ENCODE assay signal across 17 cellular contexts in the genomic region with DNA sequence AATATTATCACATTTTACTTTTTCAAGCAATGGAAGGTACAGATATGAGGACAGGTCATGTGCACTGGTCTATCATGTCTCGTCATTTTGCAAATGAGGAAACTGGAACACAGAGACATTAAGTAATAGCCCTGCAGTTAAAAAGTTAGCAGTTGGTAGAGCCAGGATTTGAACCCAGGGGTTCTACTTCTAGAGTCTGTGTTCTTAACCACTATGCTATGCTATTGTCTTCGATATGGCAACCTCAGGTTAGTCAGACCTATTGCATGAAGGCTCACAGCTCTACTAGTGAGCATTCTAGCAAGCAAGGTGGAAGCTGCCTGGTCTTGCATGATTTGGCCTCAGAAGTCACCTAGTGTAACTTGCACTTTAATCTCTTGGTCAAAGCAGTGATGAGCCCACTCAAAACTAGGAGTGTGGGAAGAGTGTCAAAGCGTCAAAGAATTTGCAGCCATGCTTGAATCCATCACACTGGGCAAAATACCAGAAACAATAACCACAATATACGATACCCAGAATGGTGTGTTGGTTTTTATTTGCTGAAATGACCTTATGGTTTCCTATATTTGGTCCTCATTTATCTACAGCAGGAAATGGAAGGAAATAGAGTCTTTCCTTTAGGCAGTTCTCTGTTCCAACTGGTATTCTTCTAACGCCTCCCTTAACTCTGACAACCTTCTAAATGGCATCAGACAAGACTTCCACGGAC. TPM values are rescaled to one million over a fixed set of nuclear protein-coding genes. Genes with fewer than 3 reads are reported as not detected.
A peak's percentile ranks its signal among the peaks of the same experiment; 100 is the strongest.
DNase-seq lines count a peak whose midpoint lies in the region; ATAC-seq, FAIRE-seq and TF ChIP-seq lines count a peak whose summit lies in the region.
"Had no signal": no experiment of that assay in that cellular context is flagged by ENCODE, and none has a peak within 500 bp of the region (broad histone marks: within the 10 kb centered on the region; RNA-seq: fewer than 3 reads in every experiment).

No MANE protein-coding gene starts in this region.

- no peaks in the 10 kb centered on the region for H3K9me3 Mint-ChIP-seq in natural killer cell treated with Interleukin-12 subunit alpha and Interleukin-12 subunit beta and Interleukin-15 and Interleukin-18, amount 100 ng/mL, for 72 hours

- H3K9me3 ChIP-seq in K562 (replicated peaks; ENCODE audit: control insufficient read depth, insufficient read depth, low read depth, low read length), result no peaks in the 10 kb centered on the region
- H3K9me3 ChIP-seq: psoas muscle, tibial artery had no signal

- no peaks in the 10 kb centered on the region for H3K4me1 ChIP-seq in K562 (replicated peaks in 1 of 2; ENCODE audit: control insufficient read depth in 2 of 2, insufficient read depth in 2 of 2, low read length in 2 of 2)
- H3K4me1 ChIP-seq: psoas muscle, tibial artery had no signal

- H3K4me3 ChIP-seq in K562, result no peak overlapping the region
- H3K4me3 ChIP-seq: psoas muscle, tibial artery had no signal

- BruUV-seq in K562 (replicated peaks; lab: Mats Ljungman, UMichigan), result no TSS peak

- no peak overlapping the region for H3K4me3 Mint-ChIP-seq in natural killer cell treated with Interleukin-12 subunit alpha and Interleukin-12 subunit beta and Interleukin-15 and Interleukin-18, amount 100 ng/mL, for 72 hours
- H3K4me3 Mint-ChIP-seq: activated T-cell treated with anti-CD3 and anti-CD28 coated beads, Interleukin-2, amount 50 U/mL, for 72 hours; T-helper 17 cell had no signal

- DNase-seq in DMS 273 (lab: John Stamatoyannopoulos, UW; ENCODE audit: unreplicated experiment) (peak; percentile 15), DMS 273 treated with DMSO at 0.1 percent for 48 hours (lab: John Stamatoyannopoulos, UW) (no peak), NCI-H146 (lab: John Stamatoyannopoulos, UW) (peak; percentile 76), K562 (ENCODE audit: extremely low read depth in 1 of 4, low spot score in 3 of 4) (no peak), kidney tubule cell (ENCODE audit: low spot score) (peak; percentile 86), GDM1 (lab: John Stamatoyannopoulos, UW) (no peak)
- no peak for DNase-seq in natural killer cell treated with Interleukin-12 subunit alpha and Interleukin-12 subunit beta and Interleukin-15 and Interleukin-18, amount 100 ng/mL, for 72 hours (ENCODE audit: low spot score)
- DNase-seq: activated CD4-positive, alpha-beta T cell treated with anti-CD3 and anti-CD28 coated beads for 4 hours; activated T-cell treated with anti-CD3 and anti-CD28 coated beads, Interleukin-2, amount 50 U/mL, for 72 hours; foreskin fibroblast; NCI-H1930; psoas muscle; T-helper 17 cell; tibial artery had no signal

- H4K20me1 ChIP-seq in K562 (replicated peaks; ENCODE audit: control insufficient read depth, insufficient read depth, low read length), result no peaks in the 10 kb centered on the region

- in situ Hi-C loops in K562 (cut with MboI), result no loop called here

- no peaks in the 10 kb centered on the region for H3K79me2 ChIP-seq in K562 (ENCODE audit: control insufficient read depth, insufficient read depth, low read length)

- H3K9ac ChIP-seq in K562 (ENCODE audit: insufficient read depth in 1 of 2, low read depth in 2 of 2, low read length in 2 of 2), result no peak overlapping the region

- no peak overlapping the region for H3K4me2 ChIP-seq in K562 (ENCODE audit: insufficient read depth, low read length)

- ATAC-seq in K562 (no peak), HG03095 (IDR thresholded peaks at IDR 0.05; ENCODE audit: unreplicated experiment) (no peak)
- no peak for ATAC-seq in natural killer cell treated with Interleukin-12 subunit alpha and Interleukin-12 subunit beta and Interleukin-15 and Interleukin-18, amount 100 ng/mL, for 72 hours
- ATAC-seq: activated T-cell treated with anti-CD3 and anti-CD28 coated beads, Interleukin-2, amount 50 U/mL, for 72 hours; psoas muscle; T-helper 17 cell had no signal

- intact Hi-C loops in K562 (cut with micrococcal nuclease), result no loop called here

- POLR2A ChIA-PET in K562 (lab: Yijun Ruan, JAX), result no interaction called here

- H3K27me3 Mint-ChIP-seq in natural killer cell treated with Interleukin-12 subunit alpha and Interleukin-12 subunit beta and Interleukin-15 and Interleukin-18, amount 100 ng/mL, for 72 hours, result peaks cover 0 to 2% of the 10 kb centered on the region in 2 donors
- H3K27me3 Mint-ChIP-seq: T-helper 17 cell had no signal

- H3K36me3 ChIP-seq in K562 (ENCODE audit: control insufficient read depth, insufficient read depth, low read length), result no peaks in the 10 kb centered on the region
- H3K36me3 ChIP-seq: tibial artery had no signal

- H3K9me1 ChIP-seq in K562 (ENCODE audit: control insufficient read depth, insufficient read depth, low read length), result no peaks in the 10 kb centered on the region

- no peak overlapping the region for H3K27ac ChIP-seq in K562 (ENCODE audit: extremely low read depth, low read depth, low read length)
- H3K27ac ChIP-seq: 22Rv1, psoas muscle, tibial artery had no signal

- no peaks in the 10 kb centered on the region for H3K27me3 ChIP-seq in K562 (ENCODE audit: control insufficient read depth in 2 of 2, insufficient read depth in 2 of 2, low read length in 2 of 2)

- WGBS in K562 (ENCODE audit: insufficient coverage, low coverage, missing lambda C conversion rate), result 0% methylated on average over 6 of the region's 6 CpGs

- no peak for TF ChIP-seq POLR2A in K562 (conservative IDR thresholded peaks at IDR 0.05)

- no peaks in the 10 kb centered on the region for H3K4me1 Mint-ChIP-seq in natural killer cell treated with Interleukin-12 subunit alpha and Interleukin-12 subunit beta and Interleukin-15 and Interleukin-18, amount 100 ng/mL, for 72 hours (ENCODE audit: low read depth in 2 of 2)
- H3K4me1 Mint-ChIP-seq: T-helper 17 cell had no signal

- no peak for TF ChIP-seq EP300 in K562 (IDR thresholded peaks at IDR 0.05; ENCODE audit: low read length)

- CTCF ChIA-PET in K562 (lab: Yijun Ruan, JAX; ENCODE audit: low intra/inter-chr PET ratio), result no interaction called here

- no peaks in the 10 kb centered on the region for H3K36me3 Mint-ChIP-seq in natural killer cell treated with Interleukin-12 subunit alpha and Interleukin-12 subunit beta and Interleukin-15 and Interleukin-18, amount 100 ng/mL, for 72 hours

- TF ChIP-seq RAD21 in K562 (CRISPR knock-in tag; conservative IDR thresholded peaks at IDR 0.05 in 1 of 2, IDR thresholded peaks at IDR 0.05 in 1 of 2), result no peak

- no peak overlapping the region for H2AFZ ChIP-seq in K562 (ENCODE audit: low read depth, low read length)

- no peak overlapping the region for H3K27ac Mint-ChIP-seq in natural killer cell treated with Interleukin-12 subunit alpha and Interleukin-12 subunit beta and Interleukin-15 and Interleukin-18, amount 100 ng/mL, for 72 hours
- H3K27ac Mint-ChIP-seq: activated T-cell treated with anti-CD3 and anti-CD28 coated beads, Interleukin-2, amount 50 U/mL, for 72 hours; T-helper 17 cell had no signal

- FAIRE-seq in K562 (lab: Jason Lieb, UNC), result no peak
- FAIRE-seq: islet of Langerhans had no signal

- TF ChIP-seq CTCF in K562 (IDR thresholded peaks at IDR 0.05 in 2 of 3, conservative IDR thresholded peaks at IDR 0.05 in 1 of 3; ENCODE audit: insufficient read depth in 2 of 3, low read depth in 1 of 3, low read length in 3 of 3), result no peak

TF ChIP-seq in K562, 482 proteins besides CTCF, POLR2A, EP300 and RAD21 (continues in another document):
- TF ChIP-seq POLR3A (IDR thresholded peaks at IDR 0.05; ENCODE audit: borderline replicate concordance, extremely low read depth, insufficient read depth, insufficient read length) (peak; percentile 31), TFAP4 (CRISPR knock-in tag; IDR thresholded peaks at IDR 0.05; ENCODE audit: borderline replicate concordance) (no peak)

RNA-seq across cellular contexts. Expression of gene BMP2, which starts 20.4 kb away (rescaled TPM):
- total RNA-seq in K562 (2011; cell fraction: chromatin; rRNA removed; ENCODE audit: low replicate concordance), result 0.14 TPM in 1 of 2 replicates, not detected in the other
- not detected in 2 replicates for total RNA-seq in K562 (2011; cell fraction: nucleolus; rRNA removed)
- 0.22 TPM in 1 of 2 replicates, not detected in the other for total RNA-seq in K562 (2011; cell fraction: nucleoplasm; rRNA removed)
- total RNA-seq in K562 (2014; rRNA removed) (not detected in 2 replicates), K562 (2014; rRNA removed; fragmentation: Illumina TruSeq; extraction: Trizol) (0.04 TPM in 1 of 2 replicates, not detected in the other), K562 (2015; rRNA removed; fragmentation: Illumina TruSeq; extraction: Trizol) (not detected in 2 replicates), K562 (2021) (not detected in 2 replicates)
- polyA plus RNA-seq in K562 (2011; rRNA removed) (not detected in 2 replicates), K562 (2014; fragmentation: Illumina TruSeq; extraction: Trizol) (0.03 and 0.06 TPM in 2 replicates), K562 (2014; fragmentation: Nextera tagmentation; extraction: Ambion mirVana) (under 1 TPM in 1 of 2 experiments, not detected in 1; 0.01 TPM), K562 (2014; rRNA removed) (0.01 and 0.07 TPM in 2 replicates)
- polyA plus RNA-seq in K562 (2011; cell fraction: cytosol; rRNA removed), result not detected in 2 replicates
- 0.07 TPM in 1 of 2 replicates, not detected in the other for polyA plus RNA-seq in K562 (2011; cell fraction: nucleus; rRNA removed)
- polyA plus RNA-seq in K562 (2012), result 0.03 and 0.08 TPM in 2 replicates
- polyA minus RNA-seq in K562 (2011; rRNA and poly(A)+ RNA removed), result not detected in 2 replicates
- 0.46 TPM in 1 of 2 replicates, not detected in the other for polyA minus RNA-seq in K562 (2011; cell fraction: cytosol; rRNA and poly(A)+ RNA removed)
- polyA minus RNA-seq in K562 (2011; cell fraction: nucleus; rRNA and poly(A)+ RNA removed), result not detected in 2 replicates
- total RNA-seq in natural killer cell treated with Interleukin-12 subunit alpha and Interleukin-12 subunit beta and Interleukin-15 and Interleukin-18, amount 100 ng/mL, for 72 hours, result under 1 TPM; 0.10 to 0.11 TPM
- total RNA-seq: activated T-cell treated with anti-CD3 and anti-CD28 coated beads, Interleukin-2, amount 50 U/mL, for 72 hours had no signal

Comparison
In these comparisons a context has a peak if more than half of its experiments do, and no peak if none do; other contexts are left out.
1. DNase-seq: peak in DMS 273 (single experiment), NCI-H146 (single experiment) and kidney tubule cell (single experiment); none in DMS 273 treated with DMSO at 0.1 percent for 48 hours (single experiment), K562 (0 of 4), GDM1 (single experiment) and natural killer cell treated with Interleukin-12 subunit alpha and Interleukin-12 subunit beta and Interleukin-15 and Interleukin-18, amount 100 ng/mL, for 72 hours (single experiment).